ENCODE assay signal across 8 cellular contexts in genomic region chr1:36322786-36323635, GRCh38. TPM values are rescaled to one million over a fixed set of nuclear protein-coding genes. Genes with fewer than 3 reads are reported as not detected.
DNase-seq lines count a peak whose midpoint lies in the region; ATAC-seq and TF ChIP-seq lines count a peak whose summit lies in the region.

No MANE protein-coding gene starts in this region.

- H3K27me3 Mint-ChIP-seq in CD4-positive, alpha-beta memory T cell = no peaks in the 10 kb centered on the region
- H3K27me3 Mint-ChIP-seq in WTC11 (ENCODE audit: low read depth) = peaks cover 10% of the 10 kb centered on the region

- peak overlapping the region in 3 of 7 donors; percentile 57 to 77 (median 60) for H3K27ac Mint-ChIP-seq in CD4-positive, alpha-beta memory T cell
- H3K27ac Mint-ChIP-seq in WTC11 = no peak overlapping the region

- ATAC-seq in HG02642 (IDR thresholded peaks at IDR 0.05; ENCODE audit: poor library complexity, unreplicated experiment) (peak; percentile 38), WTC11 (peak; percentile 12), GM19455 (IDR thresholded peaks at IDR 0.05; ENCODE audit: unreplicated experiment) (no peak)

- CTCF ChIA-PET in CD4-positive, alpha-beta memory T cell (lab: Charles Lee; ENCODE audit: partially characterized antibody) = interaction anchor here (0.9 to 2.1 kb wide), 8 partner anchors 16 to 100 kb away, joined by 3 to 9 read pairs (median 4); partner anchors contain the start of gene SH3D21
- CTCF ChIA-PET in WTC11 (lab: Charles Lee) = interaction anchor here (0.8 to 4.8 kb wide), 14 partner anchors 13 to 226 kb away, joined by 3 to 32 read pairs (median 7); partner anchors contain the start of genes SH3D21 and TRAPPC3

- POLR2A ChIA-PET in CD4-positive, alpha-beta memory T cell (lab: Charles Lee; ENCODE audit: partially characterized antibody) = interaction anchor here (0.7 to 5.2 kb wide), 9 partner anchors 7 to 167 kb away, joined by 3 to 40 read pairs (median 3); partner anchors contain the start of genes MAP7D1, SH3D21 and STK40
- POLR2A ChIA-PET in WTC11 (lab: Charles Lee) = interaction anchor here (0.7 to 7.3 kb wide), 14 partner anchors 10 to 174 kb away, joined by 3 to 77 read pairs (median 6); partner anchors contain the start of genes LSM10, SH3D21, STK40 and TRAPPC3

- no peaks in the 10 kb centered on the region for H3K36me3 Mint-ChIP-seq in CD4-positive, alpha-beta memory T cell
- H3K36me3 Mint-ChIP-seq in WTC11 = peaks cover 3% of the 10 kb centered on the region; the same call in 1 of the 2 replicates

- peak overlapping the region; percentile 70 to 83 (median 77) for H3K4me3 Mint-ChIP-seq in CD4-positive, alpha-beta memory T cell
- H3K4me3 Mint-ChIP-seq in WTC11 = peak overlapping the region; percentile 76

- H3K9me3 ChIP-seq in CD4-positive, alpha-beta memory T cell (ENCODE audit: control insufficient read depth in 1 of 2, low read length in 2 of 2) = no peaks in the 10 kb centered on the region
- H3K9me3 ChIP-seq in mucosa of stomach (ENCODE audit: control insufficient read depth, low read length) = no peaks in the 10 kb centered on the region
- no peaks in the 10 kb centered on the region for H3K9me3 ChIP-seq in uterus

- peak in 3 of 5 donors; percentile 28 to 42 (median 36) for DNase-seq in CD4-positive, alpha-beta memory T cell
- DNase-seq in WTC11 (ENCODE audit: low spot score) (peak; percentile 68), epithelial cell of prostate (ENCODE audit: low read depth, low spot score) (no peak), uterus (peak; percentile 63 to 67), GM19240 (ENCODE audit: insufficient read length, low spot score) (no peak)

- TF ChIP-seq POLR2A in uterus (IDR thresholded peaks at IDR 0.05) = peak in 1 of 2 donors; percentile 60

- H3K36me3 ChIP-seq in CD4-positive, alpha-beta memory T cell (ENCODE audit: insufficient read depth, low read length) = no peaks in the 10 kb centered on the region
- H3K36me3 ChIP-seq in mucosa of stomach (ENCODE audit: control insufficient read depth, insufficient read depth, low read length) (no peaks in the 10 kb centered on the region), uterus (no peaks in the 10 kb centered on the region)

- intact Hi-C loops in CD4-positive, alpha-beta memory T cell (cut with micrococcal nuclease) = no loop called here
- intact Hi-C loops in uterus (cut with DNase I; ENCODE audit: low total_unique reads) = no loop called here

- peaks cover 18 to 28% (median 24%) of the 10 kb centered on the region in 4 donors for H3K4me1 Mint-ChIP-seq in CD4-positive, alpha-beta memory T cell
- peaks cover 25% of the 10 kb centered on the region for H3K4me1 Mint-ChIP-seq in WTC11

- TF ChIP-seq CTCF in WTC11 (IDR thresholded peaks at IDR 0.05) (no peak), uterus (IDR thresholded peaks at IDR 0.05) (no peak)

- peaks cover 28% of the 10 kb centered on the region for H3K4me1 ChIP-seq in CD4-positive, alpha-beta memory T cell (ENCODE audit: insufficient read depth, low read length)
- H3K4me1 ChIP-seq in mucosa of stomach (ENCODE audit: control insufficient read depth, insufficient read depth, low read length) (peaks cover 40% of the 10 kb centered on the region), uterus (peaks cover 8 to 12% of the 10 kb centered on the region in 2 donors)

- no peaks in the 10 kb centered on the region for H3K9me3 Mint-ChIP-seq in CD4-positive, alpha-beta memory T cell
- no peaks in the 10 kb centered on the region for H3K9me3 Mint-ChIP-seq in WTC11

- peak overlapping the region; percentile 35 for H3K27ac ChIP-seq in CD4-positive, alpha-beta memory T cell (ENCODE audit: low read depth, low read length)
- H3K27ac ChIP-seq in epithelial cell of prostate (peak overlapping the region; percentile 34), uterus (peak overlapping the region; percentile 94 to 97)

- H3K9ac ChIP-seq in mucosa of stomach (ENCODE audit: low read length) = peak overlapping the region; percentile 55

- H3K27me3 ChIP-seq in CD4-positive, alpha-beta memory T cell (ENCODE audit: insufficient read depth, low read length) = no peaks in the 10 kb centered on the region
- H3K27me3 ChIP-seq in mucosa of stomach (ENCODE audit: control insufficient read depth, insufficient read depth, low read length) (peaks cover 30% of the 10 kb centered on the region), uterus (no peaks in the 10 kb centered on the region)

- peak overlapping the region in 1 of 2 donors; percentile 47 for H3K4me3 ChIP-seq in CD4-positive, alpha-beta memory T cell (ENCODE audit: low read length in 2 of 2)
- H3K4me3 ChIP-seq in mucosa of stomach (ENCODE audit: low read length) (peak overlapping the region; percentile 8), uterus (peak overlapping the region; percentile 68 to 72)

TF ChIP-seq in WTC11, 78 proteins besides CTCF, POLR2A, EP300 and RAD21:
- TF ChIP-seq ZNF317 (CRISPR knock-in tag; IDR thresholded peaks at IDR 0.05; ENCODE audit: borderline replicate concordance, low read depth) = peak; percentile 38; the same call in 1 of the 2 replicates
- no peak for TF ChIP-seq CBFB (CRISPR knock-in tag; IDR thresholded peaks at IDR 0.05; ENCODE audit: low read depth)
- peak; percentile 41; the same call in 1 of the 2 replicates for TF ChIP-seq SP1 (CRISPR knock-in tag; conservative IDR thresholded peaks at IDR 0.05)
- TF ChIP-seq ZNF423 (CRISPR knock-in tag; IDR thresholded peaks at IDR 0.05) = peak; percentile 94
- TF ChIP-seq KAT7 (CRISPR knock-in tag; IDR thresholded peaks at IDR 0.05; ENCODE audit: borderline replicate concordance) = 0 out of 2 replicates have a peak, but pooled peaks have one; percentile 15
- TF ChIP-seq ZNF219 (CRISPR knock-in tag; IDR thresholded peaks at IDR 0.05; ENCODE audit: borderline replicate concordance) = peak; percentile 50; the same call in 1 of the 2 replicates
- TF ChIP-seq MXD4 (CRISPR knock-in tag; IDR thresholded peaks at IDR 0.05; ENCODE audit: borderline replicate concordance) = no peak
- no peak for TF ChIP-seq ZNF671 (CRISPR knock-in tag; IDR thresholded peaks at IDR 0.05)
- TF ChIP-seq ZNF263 (CRISPR knock-in tag; IDR thresholded peaks at IDR 0.05; ENCODE audit: low read depth) = peak; percentile 55; the same call in 1 of the 2 replicates
- 0 out of 2 replicates have a peak, but pooled peaks have one; percentile 17 for TF ChIP-seq EMX1 (CRISPR knock-in tag; IDR thresholded peaks at IDR 0.05)
- TF ChIP-seq, protein P1, sequence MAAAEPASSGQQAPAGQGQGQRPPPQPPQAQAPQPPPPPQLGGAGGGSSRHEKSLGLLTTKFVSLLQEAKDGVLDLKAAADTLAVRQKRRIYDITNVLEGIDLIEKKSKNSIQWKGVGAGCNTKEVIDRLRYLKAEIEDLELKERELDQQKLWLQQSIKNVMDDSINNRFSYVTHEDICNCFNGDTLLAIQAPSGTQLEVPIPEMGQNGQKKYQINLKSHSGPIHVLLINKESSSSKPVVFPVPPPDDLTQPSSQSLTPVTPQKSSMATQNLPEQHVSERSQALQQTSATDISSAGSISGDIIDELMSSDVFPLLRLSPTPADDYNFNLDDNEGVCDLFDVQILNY (CRISPR knock-in tag; IDR thresholded peaks at IDR 0.05) = peak; percentile 48; the same call in 1 of the 2 replicates
- 0 out of 2 replicates have a peak, but pooled peaks have one; percentile 9 for TF ChIP-seq ZMAT4 (CRISPR knock-in tag; IDR thresholded peaks at IDR 0.05)
- TF ChIP-seq MAX (CRISPR knock-in tag; IDR thresholded peaks at IDR 0.05) = no peak
- 0 out of 2 replicates have a peak, but pooled peaks have one; percentile 2 for TF ChIP-seq ETV6 (CRISPR knock-in tag; IDR thresholded peaks at IDR 0.05)
- TF ChIP-seq, protein P2, sequence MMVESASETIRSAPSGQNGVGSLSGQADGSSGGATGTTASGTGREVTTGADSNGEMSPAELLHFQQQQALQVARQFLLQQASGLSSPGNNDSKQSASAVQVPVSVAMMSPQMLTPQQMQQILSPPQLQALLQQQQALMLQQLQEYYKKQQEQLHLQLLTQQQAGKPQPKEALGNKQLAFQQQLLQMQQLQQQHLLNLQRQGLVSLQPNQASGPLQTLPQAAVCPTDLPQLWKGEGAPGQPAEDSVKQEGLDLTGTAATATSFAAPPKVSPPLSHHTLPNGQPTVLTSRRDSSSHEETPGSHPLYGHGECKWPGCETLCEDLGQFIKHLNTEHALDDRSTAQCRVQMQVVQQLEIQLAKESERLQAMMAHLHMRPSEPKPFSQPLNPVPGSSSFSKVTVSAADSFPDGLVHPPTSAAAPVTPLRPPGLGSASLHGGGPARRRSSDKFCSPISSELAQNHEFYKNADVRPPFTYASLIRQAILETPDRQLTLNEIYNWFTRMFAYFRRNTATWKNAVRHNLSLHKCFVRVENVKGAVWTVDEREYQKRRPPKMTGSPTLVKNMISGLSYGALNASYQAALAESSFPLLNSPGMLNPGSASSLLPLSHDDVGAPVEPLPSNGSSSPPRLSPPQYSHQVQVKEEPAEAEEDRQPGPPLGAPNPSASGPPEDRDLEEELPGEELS (CRISPR knock-in tag; IDR thresholded peaks at IDR 0.05) = peak; percentile 40; the same call in 1 of the 2 replicates
- TF ChIP-seq ATF1 (CRISPR knock-in tag; IDR thresholded peaks at IDR 0.05) = no peak
- peak; percentile 51; the same call in 1 of the 2 replicates for TF ChIP-seq TP53 (CRISPR knock-in tag; IDR thresholded peaks at IDR 0.05)
- TF ChIP-seq ZNF416 (CRISPR knock-in tag; IDR thresholded peaks at IDR 0.05) = peak; percentile 58; the same call in 1 of the 2 replicates
- 0 out of 2 replicates have a peak, but pooled peaks have one; percentile 37 for TF ChIP-seq FOXK1 (CRISPR knock-in tag; IDR thresholded peaks at IDR 0.05)
- TF ChIP-seq RORB (CRISPR knock-in tag; IDR thresholded peaks at IDR 0.05) = no peak

RNA-seq across cellular contexts. Expression of gene EVA1B, which starts 0.4 kb away (rescaled TPM):
- total RNA-seq in CD4-positive, alpha-beta memory T cell = 1 to 10 TPM; 6.3 to 7.3 TPM
- polyA plus RNA-seq in CD4-positive, alpha-beta memory T cell = 1 to 10 TPM; 5.2 to 8.1 TPM
- total RNA-seq in WTC11 (2021) (32.0 to 45.2 TPM (median 41.5 TPM) in 3 replicates), uterus (100 to 1,000 TPM in 1 of 4 donors, 10 to 100 TPM in 3; 20.9 to 122 (median 62.4) TPM)

RNA-seq across cellular contexts. Expression of gene SH3D21, which starts 16.8 kb away (rescaled TPM):
- total RNA-seq in CD4-positive, alpha-beta memory T cell = 1 to 10 TPM; 3.2 to 3.3 TPM
- not detected for polyA plus RNA-seq in CD4-positive, alpha-beta memory T cell
- total RNA-seq in WTC11 (2021) (22.1 to 29.3 TPM (median 26.9 TPM) in 3 replicates), uterus (10 to 100 TPM in 2 of 4 donors, not detected in 2; 11.3 to 11.8 TPM)

Comparison
In these comparisons a context has a peak if more than half of its experiments do, and no peak if none do; other contexts are left out.
1. DNase-seq: peak in CD4-positive, alpha-beta memory T cell (3 of 5), WTC11 (single experiment) and uterus (2 of 2); none in epithelial cell of prostate (single experiment) and GM19240 (single experiment).
2. H3K27ac ChIP-seq: peak in every context shown above with its lines; median percentile 96 in uterus; 35 in CD4-positive, alpha-beta memory T cell; 34 in epithelial cell of prostate.